ENCODE assay signal across 9 cellular contexts in the genomic region with DNA sequence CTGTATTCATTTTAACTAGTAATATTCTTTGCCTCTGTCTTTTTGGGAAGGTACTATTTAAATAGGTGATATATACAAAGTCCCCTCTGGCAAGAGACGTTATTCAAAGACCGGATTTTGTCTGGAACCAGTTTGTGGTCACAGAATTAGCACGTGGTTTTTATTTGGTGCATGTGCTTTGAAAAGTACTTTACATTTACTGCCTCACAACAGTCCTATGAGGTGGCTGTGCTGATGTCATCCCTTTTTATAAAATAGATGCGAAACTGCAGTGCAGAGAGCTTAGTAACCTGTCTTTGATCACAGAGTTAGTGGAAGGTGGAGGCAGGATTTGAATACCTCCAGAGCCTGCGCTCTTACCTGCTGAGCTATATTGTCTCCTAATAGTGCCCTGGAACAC. TPM values are rescaled to one million over a fixed set of nuclear protein-coding genes. Genes with fewer than 3 reads are reported as not detected.
DNase-seq lines count a peak whose midpoint lies in the region; ATAC-seq and TF ChIP-seq lines count a peak whose summit lies in the region.
"Had no signal": no experiment of that assay in that cellular context is flagged by ENCODE, and none has a peak within 500 bp of the region (broad histone marks: within the 10 kb centered on the region; RNA-seq: fewer than 3 reads in every experiment).

No MANE protein-coding gene starts in this region.

- H3K9me3 Mint-ChIP-seq in activated naive CD8-positive, alpha-beta T cell (ENCODE audit: low read depth), result no peaks in the 10 kb centered on the region

- DNase-seq in GM06990 (ENCODE audit: extremely low read depth, insufficient read length), result peak; percentile 54
- DNase-seq in epidermal melanocyte (ENCODE audit: insufficient read length, low spot score), result no peak
- no peak for DNase-seq in LoVo (ENCODE audit: low spot score)
- no peak for DNase-seq in cerebellar cortex (ENCODE audit: low spot score)

- H3K27ac Mint-ChIP-seq in activated naive CD8-positive, alpha-beta T cell, result peak overlapping the region; percentile 92

- H3K4me3 Mint-ChIP-seq in activated naive CD8-positive, alpha-beta T cell, result peak overlapping the region; percentile 77

- peaks cover 81% of the 10 kb centered on the region for H3K4me1 Mint-ChIP-seq in activated naive CD8-positive, alpha-beta T cell (ENCODE audit: low read depth)

- no peaks in the 10 kb centered on the region for H3K9me3 ChIP-seq in skeletal muscle tissue (ENCODE audit: control insufficient read depth in 3 of 3, low read length in 3 of 3)
- H3K9me3 ChIP-seq: thoracic aorta had no signal

- H3K27me3 Mint-ChIP-seq in activated naive CD8-positive, alpha-beta T cell, result no peaks in the 10 kb centered on the region

- H3K27me3 ChIP-seq in GM06990 (replicated peaks; ENCODE audit: control insufficient read depth, insufficient read depth, low read length) (no peaks in the 10 kb centered on the region), skeletal muscle tissue (ENCODE audit: control insufficient read depth in 3 of 3, insufficient read depth in 3 of 3, low read length in 3 of 3) (no peaks in the 10 kb centered on the region)

- peak; percentile 35 for ATAC-seq in GM21360 (IDR thresholded peaks at IDR 0.05; ENCODE audit: unreplicated experiment)
- peak; percentile 23 for ATAC-seq in HG03558 (IDR thresholded peaks at IDR 0.05; ENCODE audit: extremely low read depth, unreplicated experiment)

- H3K4me3 ChIP-seq in GM06990 (replicated peaks; ENCODE audit: low read depth, low read length), result peak overlapping the region; percentile 71
- H3K4me3 ChIP-seq in skeletal muscle tissue (ENCODE audit: low read length in 3 of 3), result no peak overlapping the region
- H3K4me3 ChIP-seq: thoracic aorta had no signal

- peak overlapping the region; percentile 57 for H3K27ac ChIP-seq in skeletal muscle tissue (ENCODE audit: low read depth, low read length)
- H3K27ac ChIP-seq: thoracic aorta had no signal

- peaks cover 61 to 80% (median 75%) of the 10 kb centered on the region in 3 donors for H3K4me1 ChIP-seq in skeletal muscle tissue (ENCODE audit: control insufficient read depth in 3 of 3, insufficient read depth in 3 of 3, low read length in 3 of 3)

- H3K36me3 ChIP-seq in GM06990 (ENCODE audit: control insufficient read depth, insufficient read depth, low read length) (no peaks in the 10 kb centered on the region), skeletal muscle tissue (ENCODE audit: control insufficient read depth in 3 of 3, insufficient read depth in 3 of 3, low read length in 3 of 3) (no peaks in the 10 kb centered on the region)
- H3K36me3 ChIP-seq: thoracic aorta had no signal

- H3K9ac ChIP-seq in skeletal muscle tissue (ENCODE audit: low read depth in 1 of 3, low read length in 3 of 3), result peak overlapping the region in 2 of 3 donors; percentile 32 to 64

- TF ChIP-seq CTCF in GM06990 (IDR thresholded peaks at IDR 0.05; ENCODE audit: insufficient read depth, low read length, poor library complexity, severe bottlenecking), result no peak

- no peaks in the 10 kb centered on the region for H3K36me3 Mint-ChIP-seq in activated naive CD8-positive, alpha-beta T cell

RNA-seq across cellular contexts. Expression of a gene that starts 4.0 kb away (rescaled TPM):
- total RNA-seq in skeletal muscle tissue, result 18.8 TPM
